31 cellular contexts compared by ENCODE assay signal in the genomic region with DNA sequence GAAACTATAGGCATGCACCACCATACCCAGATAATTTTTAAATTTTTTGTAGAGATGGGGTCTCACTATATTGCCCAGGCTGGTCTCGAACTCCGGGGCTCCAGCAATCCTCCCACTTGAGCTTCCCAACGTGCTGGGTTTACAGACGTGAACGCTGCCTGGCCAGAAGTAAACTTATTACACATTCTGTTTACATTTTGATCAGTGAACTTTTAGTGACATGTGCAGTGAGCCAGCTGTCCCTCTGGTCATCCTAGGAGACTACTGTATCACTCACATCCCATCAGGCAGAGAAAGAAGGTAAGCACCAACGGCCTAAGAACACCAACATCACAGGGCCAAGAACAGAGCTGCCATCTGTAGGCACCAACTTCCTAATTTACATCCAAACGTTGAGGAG. TPM values are rescaled to one million over a fixed set of nuclear protein-coding genes. Genes with fewer than 3 reads are reported as not detected.
"Had no signal": no experiment of that assay in that cellular context is flagged by ENCODE, and none has a peak within 500 bp of the region (broad histone marks: within the 10 kb centered on the region; RNA-seq: fewer than 3 reads in every experiment).

No MANE protein-coding gene starts in this region.

- FAIRE-seq: urothelium cell line had no signal

- H3K27me3 ChIP-seq: stomach, suprapubic skin, testis, thyroid gland, tibial artery, tibial nerve, transverse colon, upper lobe of left lung, upper lobe of right lung, uterus, vagina had no signal

- H3K4me1 ChIP-seq: stomach, suprapubic skin, testis, thyroid gland, tibial artery, tibial nerve, upper lobe of left lung, upper lobe of right lung, uterus, vagina had no signal

- H3K36me3 ChIP-seq: uterus had no signal

- H3K4me3 ChIP-seq: stomach, suprapubic skin, testis, thoracic aorta, thyroid gland, tibial artery, tibial nerve, transverse colon, upper lobe of left lung, upper lobe of right lung, uterus, vagina had no signal

- DNase-seq: stimulated activated CD4-positive, alpha-beta T cell treated with anti-CD3 and anti-CD28 coated beads, Interleukin-2, amount 100 ng/mL, for 48 hours; stimulated activated CD4-positive, alpha-beta T cell treated with anti-CD3 and anti-CD28 coated beads, Interleukin-4, amount 100 ng/mL, for 1 hour; stimulated activated CD4-positive, alpha-beta T cell treated with anti-CD3 and anti-CD28 coated beads, Interleukin-4, amount 100 ng/mL, for 4 hours; stimulated activated CD8-positive, alpha-beta memory T cell treated with anti-CD3 and anti-CD28 coated beads, Interleukin-4, amount 100 ng/mL, for 48 hours; stimulated activated naive B cell treated with anti-CD40 and anti-IgM and Interleukin-4, amounts not matched to agents 10 μg/mL and 1 μg/mL and 100 μg/mL, for 72 hours; stimulated activated naive CD4-positive, alpha-beta T cell; stimulated activated naive CD4-positive, alpha-beta T cell treated with Interleukin-2 at 50 U/mL for 16 hours; stimulated activated naive CD8-positive, alpha-beta T cell treated with anti-CD3 and anti-CD28 coated beads, Interleukin-15, amount 100 ng/mL, for 72 hours; stimulated activated naive CD8-positive, alpha-beta T cell treated with anti-CD3 and anti-CD28 coated beads, Interleukin-15, Interleukin-2, amounts not matched to agents 100 U/mL and 50 U/mL, for 24 hours; stomach; substantia nigra; testis; thyroid gland; tibial artery; transverse colon; trophoblast cell; upper lobe of left lung; upper lobe of right lung; uterus had no signal

- ATAC-seq: stimulated activated effector memory CD8-positive, alpha-beta T cell treated with anti-CD3 and anti-CD28 coated beads, Interleukin-12 subunit alpha, Interleukin-12 subunit beta, amount 100 ng/mL, for 72 hours; stimulated activated memory B cell treated with anti-CD40 and anti-IgM and Interleukin-4, amounts not matched to agents 10 μg/mL and 1 μg/mL and 100 μg/mL, for 72 hours; stimulated activated naive B cell treated with anti-CD40 and anti-IgM and Interleukin-4, amounts not matched to agents 10 μg/mL and 1 μg/mL and 100 μg/mL, for 72 hours; stimulated activated naive CD8-positive, alpha-beta T cell treated with anti-CD3 and anti-CD28 coated beads, Interleukin-15, amount 100 ng/mL, for 72 hours; stimulated activated naive CD8-positive, alpha-beta T cell treated with anti-CD3 and anti-CD28 coated beads, Interleukin-15, Interleukin-2, amounts not matched to agents 100 U/mL and 50 U/mL, for 24 hours; upper lobe of right lung had no signal

- H3K9me3 ChIP-seq: stomach, suprapubic skin, testis, thoracic aorta, thyroid gland, tibial artery, tibial nerve, transverse colon, upper lobe of left lung, upper lobe of right lung, uterus, vagina had no signal

- H3K27ac ChIP-seq: stomach, suprapubic skin, testis, thoracic aorta, thyroid gland, tibial artery, tibial nerve, transverse colon, upper lobe of left lung, upper lobe of right lung, uterus, vagina had no signal

RNA-seq across cellular contexts. Expression of a gene that starts 27.2 kb away (rescaled TPM):
- total RNA-seq: stomach, subcutaneous adipose tissue, suprapubic skin, temporal lobe, testis, thoracic aorta, thyroid gland, transverse colon, upper lobe of left lung, upper lobe of right lung, ureter, urinary bladder, uterus, vagina had no signal
- polyA plus RNA-seq: stomach, thymus, urinary bladder had no signal

RNA-seq across cellular contexts. Expression of a gene that starts 50.3 kb away (rescaled TPM):
- total RNA-seq: stomach, subcutaneous adipose tissue, suprapubic skin, temporal lobe, thoracic aorta, thyroid gland, transverse colon, upper lobe of left lung, upper lobe of right lung, ureter, urinary bladder, uterus, vagina had no signal
- polyA plus RNA-seq: stomach, thymus, urinary bladder had no signal
